21 cellular contexts compared by ENCODE assay signal in the genomic region with DNA sequence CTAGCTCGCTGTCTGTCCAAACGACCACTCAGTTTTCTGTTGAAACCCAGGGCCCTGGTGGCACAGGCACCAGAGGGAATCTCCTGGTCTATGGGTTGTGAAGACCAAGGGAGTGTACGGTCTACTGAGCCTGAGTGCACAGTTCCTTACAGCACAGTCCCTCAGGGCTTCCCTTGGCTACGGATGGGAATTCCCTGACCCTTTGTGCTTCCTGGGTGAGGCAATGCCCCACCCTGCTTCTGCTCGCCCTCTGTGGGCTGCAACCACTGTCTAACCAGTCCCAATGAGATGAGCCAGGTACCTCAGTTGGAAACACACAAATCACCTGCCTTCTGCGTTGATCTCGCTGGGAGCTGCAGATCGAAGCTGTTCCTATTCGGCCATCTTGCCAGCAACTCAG. TPM values are rescaled to one million over a fixed set of nuclear protein-coding genes. Genes with fewer than 3 reads are reported as not detected.
A peak's percentile ranks its signal among the peaks of the same experiment; 100 is the strongest.
DNase-seq lines count a peak whose midpoint lies in the region; ATAC-seq, FAIRE-seq and TF ChIP-seq lines count a peak whose summit lies in the region.
"Had no signal": no experiment of that assay in that cellular context is flagged by ENCODE, and none has a peak within 500 bp of the region (broad histone marks: within the 10 kb centered on the region; RNA-seq: fewer than 3 reads in every experiment).

No MANE protein-coding gene starts in this region.

- H3K4me2 ChIP-seq in mammary epithelial cell (ENCODE audit: insufficient read depth, low read depth, low read length) (no peak overlapping the region), neural progenitor cell (no peak overlapping the region)
- H3K4me2 ChIP-seq: BLaER1 had no signal

- no peak for ATAC-seq in HG02973 (IDR thresholded peaks at IDR 0.05; ENCODE audit: unreplicated experiment)
- ATAC-seq: CD8-positive, alpha-beta T cell had no signal

- no peak overlapping the region for H3K4me3 ChIP-seq in mammary epithelial cell (replicated peaks in 1 of 3; ENCODE audit: insufficient read depth in 1 of 3, low read depth in 2 of 3, low read length in 3 of 3)
- no peak overlapping the region for H3K4me3 ChIP-seq in small intestine (ENCODE audit: low read depth in 1 of 2, low read length in 2 of 2)
- no peak overlapping the region for H3K4me3 ChIP-seq in neural progenitor cell
- H3K4me3 ChIP-seq: BLaER1, SJCRH30 had no signal

- in situ Hi-C loops in mammary epithelial cell (cut with MboI; ENCODE audit: low sequenced_read_pairs in 2 of 2), result no loop called here

- H3K27ac Mint-ChIP-seq in neural progenitor cell, result no peak overlapping the region
- H3K27ac Mint-ChIP-seq: CD8-positive, alpha-beta T cell had no signal

- H3F3A ChIP-seq in neural progenitor cell (ENCODE audit: low read depth), result no peaks in the 10 kb centered on the region

- FAIRE-seq in GM12892 (lab: Jason Lieb, UNC) (peak; percentile 67), small intestine (lab: Jason Lieb, UNC) (no peak)
- FAIRE-seq: D721Med had no signal

- BruUV-seq in mammary epithelial cell (replicated peaks; lab: Mats Ljungman, UMichigan), result no TSS peak

- H3K36me3 Mint-ChIP-seq in neural progenitor cell, result peaks cover 9% of the 10 kb centered on the region
- H3K36me3 Mint-ChIP-seq: CD8-positive, alpha-beta T cell had no signal

- DNase-seq in GM12892 (ENCODE audit: insufficient read length) (no peak), mammary epithelial cell (peak; percentile 31), kidney tubule cell (ENCODE audit: low spot score) (peak; percentile 43), small intestine (peak; percentile 12), neural progenitor cell (ENCODE audit: low spot score) (no peak), amygdala (lab: John Stamatoyannopoulos, UW) (no peak)
- DNase-seq in stimulated activated CD8-positive, alpha-beta memory T cell treated with anti-CD3 and anti-CD28 coated beads, Interleukin-4, amount 100 ng/mL, for 48 hours, result no peak
- DNase-seq: CD8-positive, alpha-beta T cell; H9; IMR-90; NCI-H1417 treated with DMSO at 0.1 percent for 48 hours; NCI-H1930; NCI-H345; NCI-H524 treated with DMSO at 0.1 percent for 48 hours; SJCRH30 had no signal

- dilution Hi-C loops in mammary epithelial cell (cut with HindIII; ENCODE audit: low sequenced_read_pairs), result no loop called here

- H2AFZ ChIP-seq in mammary epithelial cell (ENCODE audit: low read depth, low read length) (no peak overlapping the region), neural progenitor cell (replicated peaks) (no peak overlapping the region)

- H3K9me3 Mint-ChIP-seq in neural progenitor cell, result peaks cover 37% of the 10 kb centered on the region

- no peaks in the 10 kb centered on the region for H3K4me1 Mint-ChIP-seq in neural progenitor cell
- H3K4me1 Mint-ChIP-seq: H9 had no signal

- H3K4me3 Mint-ChIP-seq in neural progenitor cell, result no peak overlapping the region
- H3K4me3 Mint-ChIP-seq: CD8-positive, alpha-beta T cell; H9 had no signal

- H3K4me1 ChIP-seq in mammary epithelial cell (ENCODE audit: insufficient read depth, low read length), result no peaks in the 10 kb centered on the region
- H3K4me1 ChIP-seq in small intestine (ENCODE audit: control insufficient read depth in 2 of 2, insufficient read depth in 1 of 2, low read depth in 1 of 2, low read length in 1 of 2), result no peaks in the 10 kb centered on the region
- H3K4me1 ChIP-seq in neural progenitor cell, result no peaks in the 10 kb centered on the region
- H3K4me1 ChIP-seq: BLaER1, SJCRH30 had no signal

- H3K9me3 ChIP-seq in mammary epithelial cell (replicated peaks; ENCODE audit: insufficient read depth, low read length), result no peaks in the 10 kb centered on the region
- H3K9me3 ChIP-seq in small intestine (ENCODE audit: control insufficient read depth, low read depth), result no peaks in the 10 kb centered on the region
- no peaks in the 10 kb centered on the region for H3K9me3 ChIP-seq in neural progenitor cell (ENCODE audit: low read depth)
- H3K9me3 ChIP-seq: SJCRH30 had no signal

- no peak overlapping the region for H3K27ac ChIP-seq in mammary epithelial cell (ENCODE audit: insufficient read depth, low read depth, low read length)
- no peak overlapping the region for H3K27ac ChIP-seq in small intestine (ENCODE audit: low read depth in 1 of 2, low read length in 1 of 2)
- H3K27ac ChIP-seq in neural progenitor cell, result no peak overlapping the region
- H3K27ac ChIP-seq: BLaER1, RWPE1, SJCRH30 had no signal

- H3K27me3 Mint-ChIP-seq in neural progenitor cell (ENCODE audit: insufficient read depth, low read depth), result no peaks in the 10 kb centered on the region

- TF ChIP-seq CTCF in mammary epithelial cell (conservative IDR thresholded peaks at IDR 0.05 in 1 of 2, IDR thresholded peaks at IDR 0.05 in 1 of 2; ENCODE audit: extremely low read depth in 1 of 2, insufficient read depth in 1 of 2, low read depth in 1 of 2, low read length in 2 of 2), result no peak
- no peak for TF ChIP-seq CTCF in neural progenitor cell (IDR thresholded peaks at IDR 0.05)

- H3K27me3 ChIP-seq in mammary epithelial cell (ENCODE audit: insufficient read depth, low read length) (no peaks in the 10 kb centered on the region), small intestine (ENCODE audit: control insufficient read depth in 2 of 2, insufficient read depth in 2 of 2, low read length in 2 of 2) (no peaks in the 10 kb centered on the region), neural progenitor cell (no peaks in the 10 kb centered on the region)
- H3K27me3 ChIP-seq: BLaER1, SJCRH30 had no signal

- H3K9ac ChIP-seq in mammary epithelial cell (ENCODE audit: insufficient read depth, low read length) (no peak overlapping the region), neural progenitor cell (no peak overlapping the region)
- H3K9ac ChIP-seq: BLaER1 had no signal

- TF ChIP-seq POLR2A in GM12892 (IDR thresholded peaks at IDR 0.05; ENCODE audit: low read depth, low read length), result no peak

- peaks cover 3% of the 10 kb centered on the region for H3K36me3 ChIP-seq in mammary epithelial cell (ENCODE audit: insufficient read depth, low read length)
- H3K36me3 ChIP-seq in small intestine (ENCODE audit: control insufficient read depth in 2 of 2, insufficient read depth in 2 of 2, low read length in 2 of 2), result no peaks in the 10 kb centered on the region
- H3K36me3 ChIP-seq in neural progenitor cell, result no peaks in the 10 kb centered on the region
- H3K36me3 ChIP-seq: BLaER1, SJCRH30 had no signal

- WGBS in mammary epithelial cell (ENCODE audit: low coverage, missing lambda C conversion rate), result 89% methylated on average over 7 of the region's 9 CpGs
- 83 to 86% (median 86%) methylated on average over 9 of the region's 9 CpGs for WGBS in small intestine, 3 donors

- CTCF ChIA-PET in mammary epithelial cell (lab: Charles Lee; ENCODE audit: low non-redundant PET), result no interaction called here

- H4K20me1 ChIP-seq in mammary epithelial cell (ENCODE audit: insufficient read depth, low read length) (no peaks in the 10 kb centered on the region), neural progenitor cell (ENCODE audit: low read depth) (no peaks in the 10 kb centered on the region)
- H4K20me1 ChIP-seq: BLaER1 had no signal

- intact Hi-C loops in mammary epithelial cell (cut with micrococcal nuclease), result no loop called here

- H3K79me2 ChIP-seq in mammary epithelial cell (ENCODE audit: insufficient read depth, low read length) (peaks cover 91% of the 10 kb centered on the region), neural progenitor cell (ENCODE audit: low read depth) (peaks cover 51% of the 10 kb centered on the region)

RNA-seq across cellular contexts. Expression of a gene that starts 22.6 kb away (rescaled TPM):
- polyA plus RNA-seq in GM12892 (2012; ENCODE audit: missing spikeins), result 42.5 TPM
- total RNA-seq in mammary epithelial cell, result 10 to 100 TPM; 10.8 to 30.2 TPM
- polyA plus RNA-seq in mammary epithelial cell, result 15.8 TPM
- polyA minus RNA-seq in mammary epithelial cell, result 32.3 TPM
- 10 to 100 TPM in 2 of 3 donors, 1 to 10 TPM in 1; 10.0 to 24.2 (median 20.6) TPM for polyA plus RNA-seq in small intestine
- 14.0 and 42.9 TPM in 2 replicates for total RNA-seq in neural progenitor cell (ENCODE audit: low replicate concordance)

RNA-seq across cellular contexts. Expression of a gene that starts 44.4 kb away (rescaled TPM):
- not detected for polyA plus RNA-seq in GM12892 (2012; ENCODE audit: missing spikeins)
- total RNA-seq in mammary epithelial cell (not detected), neural progenitor cell (ENCODE audit: low replicate concordance) (not detected in 2 replicates)
- polyA plus RNA-seq in mammary epithelial cell (not detected), small intestine (1 to 10 TPM in 1 of 3 donors, not detected in 2; 1.3 TPM)
- polyA minus RNA-seq in mammary epithelial cell, result not detected
- total RNA-seq: A673; CD8-positive, alpha-beta T cell; H9; IMR-90; M059J; SJCRH30 had no signal
- polyA plus RNA-seq: IMR-90 had no signal

Comparison
In these comparisons a context has a peak if more than half of its experiments do, and no peak if none do; other contexts are left out.
1. DNase-seq: peak in mammary epithelial cell (single experiment), kidney tubule cell (single experiment) and small intestine (single experiment); none in GM12892 (single experiment), neural progenitor cell (single experiment), amygdala (0 of 56) and stimulated activated CD8-positive, alpha-beta memory T cell treated with anti-CD3 and anti-CD28 coated beads, Interleukin-4, amount 100 ng/mL, for 48 hours (single experiment).